ENCODE assay signal across 13 cellular contexts in genomic region chr14:77007339-77007974, GRCh38. TPM values are rescaled to one million over a fixed set of nuclear protein-coding genes. Genes with fewer than 3 reads are reported as not detected.
DNase-seq lines count a peak whose midpoint lies in the region; ATAC-seq and TF ChIP-seq lines count a peak whose summit lies in the region.
"Had no signal": no experiment of that assay in that cellular context is flagged by ENCODE, and none has a peak within 500 bp of the region (broad histone marks: within the 10 kb centered on the region; RNA-seq: fewer than 3 reads in every experiment).

No MANE protein-coding gene starts in this region.

- TF ChIP-seq EP300 in SK-N-SH (IDR thresholded peaks at IDR 0.05; ENCODE audit: borderline replicate concordance in 1 of 2, low read depth in 1 of 2, low read length in 1 of 2): no peak

- H3K9me3 Mint-ChIP-seq in activated naive CD8-positive, alpha-beta T cell treated with anti-CD3 and anti-CD28 coated beads for 36 hours: no peaks in the 10 kb centered on the region
- H3K9me3 Mint-ChIP-seq: activated naive CD8-positive, alpha-beta T cell treated with anti-CD3 and anti-CD28 coated beads, Interleukin-2, amount 10 ng/mL, durations not matched to agents 7 days and 5 days had no signal

- no peaks in the 10 kb centered on the region for H3K27me3 ChIP-seq in PC-9 (ENCODE audit: insufficient read depth, low read depth)
- no peaks in the 10 kb centered on the region for H3K27me3 ChIP-seq in iPS-20b (ENCODE audit: insufficient read depth, low read length)
- no peaks in the 10 kb centered on the region for H3K27me3 ChIP-seq in gastrocnemius medialis
- H3K27me3 ChIP-seq in SK-N-SH (ENCODE audit: insufficient read depth): no peaks in the 10 kb centered on the region

- CTCF ChIA-PET in PC-9 (lab: Charles Lee): interaction anchor here (0.5 to 2.1 kb wide), 6 partner anchors 17 to 94 kb away, joined by 3 to 13 read pairs (median 5); no protein-coding TSS in a partner anchor
- CTCF ChIA-PET in SK-N-SH (lab: Yijun Ruan, JAX): interaction anchor here (1.4 to 2.1 kb wide), 3 partner anchors 10 to 94 kb away, joined by 3 to 11 read pairs (median 8); partner anchors contain the start of gene IRF2BPL

- BruUV-seq in PC-9 (replicated peaks; lab: Mats Ljungman, UMichigan): no TSS peak

- in situ Hi-C loops in gastrocnemius medialis (cut with MboI; ENCODE audit: low sequenced_read_pairs in 4 of 4): no loop called here

- H3K4me2 ChIP-seq in PC-9 (peak overlapping the region; percentile 73), SK-N-SH (no peak overlapping the region)

- H3F3A ChIP-seq in PC-9 (ENCODE audit: insufficient read depth, low read depth) (peaks cover 83% of the 10 kb centered on the region), SK-N-SH (replicated peaks; ENCODE audit: insufficient read depth) (no peaks in the 10 kb centered on the region)

- TF ChIP-seq RAD21 in SK-N-SH (IDR thresholded peaks at IDR 0.05; ENCODE audit: low read length): no peak

- peak overlapping the region; percentile 77 for H3K27ac ChIP-seq in PC-9
- no peak overlapping the region for H3K27ac ChIP-seq in iPS-20b (ENCODE audit: low read length)
- H3K27ac ChIP-seq in gastrocnemius medialis: peak overlapping the region; percentile 66 to 83 (median 78)
- H3K27ac ChIP-seq in SK-N-SH (ENCODE audit: low read depth in 2 of 2, low read length in 1 of 2): no peak overlapping the region

- no peaks in the 10 kb centered on the region for H3K9me3 ChIP-seq in PC-9 (ENCODE audit: insufficient read depth, low read depth)
- no peaks in the 10 kb centered on the region for H3K9me3 ChIP-seq in iPS-20b (ENCODE audit: insufficient read depth, low read depth, low read length)
- no peaks in the 10 kb centered on the region for H3K9me3 ChIP-seq in gastrocnemius medialis
- no peaks in the 10 kb centered on the region for H3K9me3 ChIP-seq in SK-N-SH

- H3K9ac ChIP-seq in iPS-20b (ENCODE audit: low read depth, low read length) (0 out of 2 replicates have a peak overlapping the region, but pooled peaks have one; percentile 9), SK-N-SH (no peak overlapping the region)

- POLR2A ChIA-PET in PC-9 (lab: Charles Lee; ENCODE audit: unreplicated experiment) (interaction anchor here (0.7 to 1.6 kb wide), 4 partner anchors 10 to 116 kb away, joined by 6 to 12 read pairs (median 6); no protein-coding TSS in a partner anchor), SK-N-SH (lab: Yijun Ruan, JAX) (no interaction called here)

- H3K27me3 Mint-ChIP-seq in activated naive CD8-positive, alpha-beta T cell treated with anti-CD3 and anti-CD28 coated beads for 36 hours: no peaks in the 10 kb centered on the region
- H3K27me3 Mint-ChIP-seq: activated naive CD8-positive, alpha-beta T cell treated with anti-CD3 and anti-CD28 coated beads, Interleukin-2, amount 10 ng/mL, durations not matched to agents 7 days and 5 days had no signal

- no peak for TF ChIP-seq POLR2A in gastrocnemius medialis (IDR thresholded peaks at IDR 0.05)

- intact Hi-C loops in PC-9 (cut with micrococcal nuclease; ENCODE audit: unreplicated experiment): no loop called here
- intact Hi-C loops in gastrocnemius medialis (cut with DNase I; ENCODE audit: low total_unique reads): no loop called here

- no peaks in the 10 kb centered on the region for H3K36me3 Mint-ChIP-seq in activated naive CD8-positive, alpha-beta T cell treated with anti-CD3 and anti-CD28 coated beads for 36 hours
- H3K36me3 Mint-ChIP-seq: activated naive CD8-positive, alpha-beta T cell treated with anti-CD3 and anti-CD28 coated beads, Interleukin-2, amount 10 ng/mL, durations not matched to agents 7 days and 5 days had no signal

- H4K20me1 ChIP-seq in PC-9 (ENCODE audit: insufficient read depth) (no peaks in the 10 kb centered on the region), SK-N-SH (ENCODE audit: insufficient read depth) (no peaks in the 10 kb centered on the region)

- H3K36me3 ChIP-seq in PC-9 (ENCODE audit: low read depth) (no peaks in the 10 kb centered on the region), iPS-20b (ENCODE audit: insufficient read depth, low read depth, low read length) (no peaks in the 10 kb centered on the region), gastrocnemius medialis (no peaks in the 10 kb centered on the region), SK-N-SH (replicated peaks in 1 of 2; ENCODE audit: control insufficient read depth in 1 of 2, insufficient read depth in 2 of 2, low read length in 1 of 2) (no peaks in the 10 kb centered on the region)

- H2AFZ ChIP-seq in PC-9 (no peak overlapping the region), SK-N-SH (ENCODE audit: low read depth) (no peak overlapping the region)

- peaks cover 9% of the 10 kb centered on the region for H3K4me1 Mint-ChIP-seq in activated naive CD8-positive, alpha-beta T cell treated with anti-CD3 and anti-CD28 coated beads for 36 hours

- peak; percentile 1 to 10 for ATAC-seq in gastrocnemius medialis

- peaks cover 94% of the 10 kb centered on the region for H3K4me1 ChIP-seq in PC-9 (replicated peaks; ENCODE audit: insufficient read depth)
- peaks cover 31% of the 10 kb centered on the region for H3K4me1 ChIP-seq in iPS-20b (ENCODE audit: insufficient read depth, low read length)
- H3K4me1 ChIP-seq in gastrocnemius medialis: peaks cover 26 to 46% of the 10 kb centered on the region in 2 donors
- peaks cover 0 to 11% of the 10 kb centered on the region in 2 experiments; a peak in 1 of 4 replicates for H3K4me1 ChIP-seq in SK-N-SH (ENCODE audit: control insufficient read depth in 1 of 2, insufficient read depth in 2 of 2, low read depth in 1 of 2, low read length in 1 of 2)

- no peak overlapping the region for H3K4me3 Mint-ChIP-seq in activated naive CD8-positive, alpha-beta T cell treated with anti-CD3 and anti-CD28 coated beads for 36 hours
- H3K4me3 Mint-ChIP-seq: activated naive CD8-positive, alpha-beta T cell treated with anti-CD3 and anti-CD28 coated beads, Interleukin-2, amount 10 ng/mL, durations not matched to agents 7 days and 5 days had no signal

- peak; percentile 35 for DNase-seq in COLO668 (lab: John Stamatoyannopoulos, UW; ENCODE audit: unreplicated experiment)
- DNase-seq in PC-9: peak in 1 of 2 experiments; percentile 69
- no peak for DNase-seq in gastrocnemius medialis
- no peak for DNase-seq in activated naive CD8-positive, alpha-beta T cell treated with anti-CD3 and anti-CD28 coated beads for 36 hours
- DNase-seq in cerebellum (ENCODE audit: low spot score): no peak
- no peak for DNase-seq in SK-N-SH
- DNase-seq in SKM-1 (lab: John Stamatoyannopoulos, UW; ENCODE audit: unreplicated experiment): no peak
- DNase-seq: activated naive CD8-positive, alpha-beta T cell treated with anti-CD3 and anti-CD28 coated beads, Interleukin-2, amount 10 ng/mL, durations not matched to agents 7 days and 5 days; effector CD4-positive, alpha-beta T cell; midbrain; NCI-H2171 treated with DMSO at 0.1 percent for 48 hours; T-helper 9 cell had no signal

- H3K79me2 ChIP-seq in PC-9 (ENCODE audit: low read depth) (no peaks in the 10 kb centered on the region), SK-N-SH (ENCODE audit: insufficient read depth) (no peaks in the 10 kb centered on the region)

- 93% methylated on average over 17 of the region's 17 CpGs for WGBS in SK-N-SH (ENCODE audit: low lambda C conversion rate)

- TF ChIP-seq CTCF in PC-9 (conservative IDR thresholded peaks at IDR 0.05) (no peak), gastrocnemius medialis (IDR thresholded peaks at IDR 0.05 in 4 of 5, conservative IDR thresholded peaks at IDR 0.05 in 1 of 5) (no peak), SK-N-SH (IDR thresholded peaks at IDR 0.05) (no peak)

- H3K9me2 ChIP-seq in PC-9 (ENCODE audit: insufficient read depth): no peaks in the 10 kb centered on the region
- H3K9me2 ChIP-seq in SK-N-SH: no peaks in the 10 kb centered on the region

- no peak overlapping the region for H3K27ac Mint-ChIP-seq in activated naive CD8-positive, alpha-beta T cell treated with anti-CD3 and anti-CD28 coated beads for 36 hours
- H3K27ac Mint-ChIP-seq: activated naive CD8-positive, alpha-beta T cell treated with anti-CD3 and anti-CD28 coated beads, Interleukin-2, amount 10 ng/mL, durations not matched to agents 7 days and 5 days had no signal

- H3K4me3 ChIP-seq in PC-9 (peak overlapping the region; percentile 33; the same call in 1 of the 2 replicates), iPS-20b (ENCODE audit: low read length) (no peak overlapping the region), gastrocnemius medialis (no peak overlapping the region), SK-N-SH (ENCODE audit: low read depth in 2 of 2, low read length in 1 of 2) (no peak overlapping the region)

TF ChIP-seq in SK-N-SH, 30 proteins besides CTCF, POLR2A, EP300 and RAD21:
- no peak for TF ChIP-seq YY1 (IDR thresholded peaks at IDR 0.05; ENCODE audit: low read depth)

RNA-seq across cellular contexts. Expression of gene IRF2BPL, which starts 21.1 kb away (rescaled TPM):
- 74.6 and 84.5 TPM in 2 replicates for total RNA-seq in PC-9 (2021)
- 10 to 100 TPM; 15.0 to 26.4 (median 17.0) TPM for total RNA-seq in gastrocnemius medialis
- total RNA-seq in activated naive CD8-positive, alpha-beta T cell treated with anti-CD3 and anti-CD28 coated beads for 36 hours: 10 to 100 TPM; 34.8 to 36.2 TPM
- 28.5 TPM for total RNA-seq in cerebellum
- 10.9 and 17.1 TPM in 2 replicates for polyA plus RNA-seq in SK-N-SH (2012; rRNA removed)
- 9.1 and 14.4 TPM in 2 replicates for polyA plus RNA-seq in SK-N-SH (2012; cell fraction: cytosol; rRNA removed)
- polyA plus RNA-seq in SK-N-SH (2012; cell fraction: nucleus; rRNA removed): 16.2 and 16.9 TPM in 2 replicates

Comparison
In these comparisons a context has a peak if more than half of its experiments do, and no peak if none do; other contexts are left out.
1. H3K27ac ChIP-seq: peak in PC-9 (single experiment) and gastrocnemius medialis (4 of 4); none in iPS-20b (single experiment) and SK-N-SH (0 of 2).